In genomic region chr9:127423591-127423933, GRCh38 we compare ENCODE assay signal across 1 cellular context.
TF ChIP-seq lines count a peak whose summit lies in the region.

No MANE protein-coding gene starts in this region.

TF ChIP-seq in K562, 482 proteins besides CTCF, POLR2A, EP300 and RAD21:
- TF ChIP-seq HDAC2 (IDR thresholded peaks at IDR 0.05) (0 out of 2 replicates have a peak, but pooled peaks have one; percentile 14), MAFG (tag; conservative IDR thresholded peaks at IDR 0.05) (0 out of 2 replicates have a peak, but pooled peaks have one; percentile 10), FOXJ3 (CRISPR knock-in tag; IDR thresholded peaks at IDR 0.05) (no peak), BDP1 (IDR thresholded peaks at IDR 0.05; ENCODE audit: insufficient read depth, insufficient read length) (no peak), ZNF23 (CRISPR knock-in tag; IDR thresholded peaks at IDR 0.05) (peak; percentile 64; the same call in 1 of the 2 replicates), KAT7 (CRISPR knock-in tag; IDR thresholded peaks at IDR 0.05; ENCODE audit: borderline replicate concordance) (0 out of 2 replicates have a peak, but pooled peaks have one; percentile 26), ZBTB7A (IDR thresholded peaks at IDR 0.05; ENCODE audit: borderline replicate concordance, control insufficient read depth, low read depth, low read length) (peak; percentile 59; the same call in 1 of the 2 replicates), SMARCE1 (IDR thresholded peaks at IDR 0.05) (peak; percentile 48; the same call in 1 of the 2 replicates), FOXM1 (IDR thresholded peaks at IDR 0.05; ENCODE audit: low read depth) (no peak), FOXM1 (CRISPR knock-in tag; IDR thresholded peaks at IDR 0.05; ENCODE audit: low read depth) (0 out of 2 replicates have a peak, but pooled peaks have one; percentile 8), ZNF408 (CRISPR knock-in tag; IDR thresholded peaks at IDR 0.05; ENCODE audit: low read depth) (no peak), SMAD2 (IDR thresholded peaks at IDR 0.05; ENCODE audit: low read depth, low read length) (no peak), KLF1 (tag; IDR thresholded peaks at IDR 0.05) (no peak), ZNF316 (IDR thresholded peaks at IDR 0.05) (peak; percentile 32; the same call in 1 of the 2 replicates), SMARCC2 (IDR thresholded peaks at IDR 0.05; ENCODE audit: low read depth) (0 out of 2 replicates have a peak, but pooled peaks have one; percentile 13)
- TF ChIP-seq, protein P1, sequence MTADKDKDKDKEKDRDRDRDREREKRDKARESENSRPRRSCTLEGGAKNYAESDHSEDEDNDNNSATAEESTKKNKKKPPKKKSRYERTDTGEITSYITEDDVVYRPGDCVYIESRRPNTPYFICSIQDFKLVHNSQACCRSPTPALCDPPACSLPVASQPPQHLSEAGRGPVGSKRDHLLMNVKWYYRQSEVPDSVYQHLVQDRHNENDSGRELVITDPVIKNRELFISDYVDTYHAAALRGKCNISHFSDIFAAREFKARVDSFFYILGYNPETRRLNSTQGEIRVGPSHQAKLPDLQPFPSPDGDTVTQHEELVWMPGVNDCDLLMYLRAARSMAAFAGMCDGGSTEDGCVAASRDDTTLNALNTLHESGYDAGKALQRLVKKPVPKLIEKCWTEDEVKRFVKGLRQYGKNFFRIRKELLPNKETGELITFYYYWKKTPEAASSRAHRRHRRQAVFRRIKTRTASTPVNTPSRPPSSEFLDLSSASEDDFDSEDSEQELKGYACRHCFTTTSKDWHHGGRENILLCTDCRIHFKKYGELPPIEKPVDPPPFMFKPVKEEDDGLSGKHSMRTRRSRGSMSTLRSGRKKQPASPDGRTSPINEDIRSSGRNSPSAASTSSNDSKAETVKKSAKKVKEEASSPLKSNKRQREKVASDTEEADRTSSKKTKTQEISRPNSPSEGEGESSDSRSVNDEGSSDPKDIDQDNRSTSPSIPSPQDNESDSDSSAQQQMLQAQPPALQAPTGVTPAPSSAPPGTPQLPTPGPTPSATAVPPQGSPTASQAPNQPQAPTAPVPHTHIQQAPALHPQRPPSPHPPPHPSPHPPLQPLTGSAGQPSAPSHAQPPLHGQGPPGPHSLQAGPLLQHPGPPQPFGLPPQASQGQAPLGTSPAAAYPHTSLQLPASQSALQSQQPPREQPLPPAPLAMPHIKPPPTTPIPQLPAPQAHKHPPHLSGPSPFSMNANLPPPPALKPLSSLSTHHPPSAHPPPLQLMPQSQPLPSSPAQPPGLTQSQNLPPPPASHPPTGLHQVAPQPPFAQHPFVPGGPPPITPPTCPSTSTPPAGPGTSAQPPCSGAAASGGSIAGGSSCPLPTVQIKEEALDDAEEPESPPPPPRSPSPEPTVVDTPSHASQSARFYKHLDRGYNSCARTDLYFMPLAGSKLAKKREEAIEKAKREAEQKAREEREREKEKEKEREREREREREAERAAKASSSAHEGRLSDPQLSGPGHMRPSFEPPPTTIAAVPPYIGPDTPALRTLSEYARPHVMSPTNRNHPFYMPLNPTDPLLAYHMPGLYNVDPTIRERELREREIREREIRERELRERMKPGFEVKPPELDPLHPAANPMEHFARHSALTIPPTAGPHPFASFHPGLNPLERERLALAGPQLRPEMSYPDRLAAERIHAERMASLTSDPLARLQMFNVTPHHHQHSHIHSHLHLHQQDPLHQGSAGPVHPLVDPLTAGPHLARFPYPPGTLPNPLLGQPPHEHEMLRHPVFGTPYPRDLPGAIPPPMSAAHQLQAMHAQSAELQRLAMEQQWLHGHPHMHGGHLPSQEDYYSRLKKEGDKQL (CRISPR knock-in tag; IDR thresholded peaks at IDR 0.05; ENCODE audit: borderline replicate concordance), result no peak
- TF ChIP-seq, protein P2, sequence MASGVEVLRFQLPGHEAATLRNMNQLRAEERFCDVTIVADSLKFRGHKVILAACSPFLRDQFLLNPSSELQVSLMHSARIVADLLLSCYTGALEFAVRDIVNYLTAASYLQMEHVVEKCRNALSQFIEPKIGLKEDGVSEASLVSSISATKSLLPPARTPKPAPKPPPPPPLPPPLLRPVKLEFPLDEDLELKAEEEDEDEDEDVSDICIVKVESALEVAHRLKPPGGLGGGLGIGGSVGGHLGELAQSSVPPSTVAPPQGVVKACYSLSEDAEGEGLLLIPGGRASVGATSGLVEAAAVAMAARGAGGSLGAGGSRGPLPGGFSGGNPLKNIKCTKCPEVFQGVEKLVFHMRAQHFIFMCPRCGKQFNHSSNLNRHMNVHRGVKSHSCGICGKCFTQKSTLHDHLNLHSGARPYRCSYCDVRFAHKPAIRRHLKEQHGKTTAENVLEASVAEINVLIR (CRISPR knock-in tag; IDR thresholded peaks at IDR 0.05), result no peak
